ENCODE assay signal across 1 cellular context in genomic region chr3:197111685-197112084, GRCh38.
TF ChIP-seq lines count a peak whose summit lies in the region.

No MANE protein-coding gene starts in this region.

TF ChIP-seq in HepG2, 621 proteins besides CTCF, POLR2A, EP300 and RAD21 (continued from another document):
- TF ChIP-seq ARID3A (IDR thresholded peaks at IDR 0.05; ENCODE audit: low read depth, low read length) (no peak), SNAPC4 (CRISPR knock-in tag; IDR thresholded peaks at IDR 0.05) (no peak), ELF4 (CRISPR knock-in tag; IDR thresholded peaks at IDR 0.05; ENCODE audit: borderline replicate concordance) (no peak), ZNF646 (CRISPR knock-in tag; IDR thresholded peaks at IDR 0.05) (no peak)
